In the genomic region with DNA sequence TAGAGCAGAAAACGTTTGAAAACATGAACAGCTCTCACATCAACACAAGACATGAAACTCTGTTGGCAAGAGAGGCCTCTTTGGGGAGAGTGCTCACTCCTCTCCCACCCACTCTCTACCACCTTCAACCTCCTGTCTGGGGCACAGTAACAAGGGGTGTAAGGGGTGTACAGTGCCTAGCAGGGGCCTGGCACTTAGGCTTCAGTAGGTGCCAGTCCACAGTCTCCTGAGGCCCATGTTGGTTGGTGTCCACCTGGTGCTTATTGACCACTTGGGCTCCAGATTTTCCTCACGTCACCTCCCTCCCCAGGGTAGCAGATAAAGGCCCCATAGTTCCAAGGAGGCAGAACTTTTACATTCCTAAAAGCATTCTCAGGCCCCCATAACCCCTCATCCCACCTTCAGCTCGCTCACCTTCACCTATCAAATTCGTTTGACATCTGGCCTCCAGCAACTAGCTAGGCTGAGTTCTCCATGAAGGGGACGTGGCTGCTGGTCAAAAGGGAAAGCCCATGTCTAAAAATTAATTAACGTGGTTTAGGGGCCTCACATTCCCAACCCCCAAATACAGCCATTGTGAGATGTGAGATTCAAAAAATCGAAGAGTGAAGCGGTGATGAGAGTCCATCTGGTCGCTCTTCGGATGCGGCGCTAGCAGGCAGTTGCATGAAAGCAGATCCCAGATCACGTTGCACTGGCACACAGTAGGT, we compare ENCODE assay signal across 7 cellular contexts. TPM values are rescaled to one million over a fixed set of nuclear protein-coding genes. Genes with fewer than 3 reads are reported as not detected.
DNase-seq lines count a peak whose midpoint lies in the region; ATAC-seq, FAIRE-seq and TF ChIP-seq lines count a peak whose summit lies in the region.

No MANE protein-coding gene starts in this region.

- H3K4me3 Mint-ChIP-seq in HFFc6: peak overlapping the region; percentile 95
- H3K4me3 Mint-ChIP-seq in activated CD8-positive, alpha-beta T cell treated with anti-CD3 and anti-CD28 coated beads, Interleukin-2, amount 10 ng/mL, durations not matched to agents 7 days and 5 days: peak overlapping the region; percentile 90
- peak overlapping the region; percentile 93 for H3K4me3 Mint-ChIP-seq in stimulated activated memory B cell treated with anti-CD40 and anti-IgM and Interleukin-4, amounts not matched to agents 10 μg/mL and 1 μg/mL and 100 μg/mL, for 72 hours

- DNase-seq in HFFc6: no peak
- DNase-seq in activated CD8-positive, alpha-beta T cell treated with anti-CD3 and anti-CD28 coated beads, Interleukin-2, amount 10 ng/mL, durations not matched to agents 7 days and 5 days: no peak
- no peak for DNase-seq in iPS DF 6.9 (ENCODE audit: low read depth, low spot score)
- DNase-seq in islet precursor cell: no peak
- no peak for DNase-seq in GM12892 (ENCODE audit: insufficient read length)
- no peak for DNase-seq in HUDEP-2 (lab: John Stamatoyannopoulos, UW; ENCODE audit: unreplicated experiment in 76 of 76)

- H3K27me3 Mint-ChIP-seq in HFFc6 (ENCODE audit: insufficient read depth): no peaks in the 10 kb centered on the region; the same call in 1 of the 2 replicates
- no peaks in the 10 kb centered on the region for H3K27me3 Mint-ChIP-seq in activated CD8-positive, alpha-beta T cell treated with anti-CD3 and anti-CD28 coated beads, Interleukin-2, amount 10 ng/mL, durations not matched to agents 7 days and 5 days (ENCODE audit: low read depth)
- H3K27me3 Mint-ChIP-seq in stimulated activated memory B cell treated with anti-CD40 and anti-IgM and Interleukin-4, amounts not matched to agents 10 μg/mL and 1 μg/mL and 100 μg/mL, for 72 hours: no peaks in the 10 kb centered on the region

- H3K4me3 ChIP-seq in iPS DF 6.9 (ENCODE audit: low read length): peak overlapping the region; percentile 24; the same call in 1 of the 2 replicates

- FAIRE-seq in GM12892 (lab: Jason Lieb, UNC): no peak

- peaks cover 26% of the 10 kb centered on the region for H3K36me3 Mint-ChIP-seq in HFFc6 (ENCODE audit: low read depth)
- peaks cover 33% of the 10 kb centered on the region for H3K36me3 Mint-ChIP-seq in activated CD8-positive, alpha-beta T cell treated with anti-CD3 and anti-CD28 coated beads, Interleukin-2, amount 10 ng/mL, durations not matched to agents 7 days and 5 days (ENCODE audit: low read depth)
- H3K36me3 Mint-ChIP-seq in stimulated activated memory B cell treated with anti-CD40 and anti-IgM and Interleukin-4, amounts not matched to agents 10 μg/mL and 1 μg/mL and 100 μg/mL, for 72 hours: no peaks in the 10 kb centered on the region

- WGBS in iPS DF 6.9 (ENCODE audit: insufficient coverage, insufficient read length): no CpG with 5 or more reads among the region's 13 CpGs

- peaks cover 50% of the 10 kb centered on the region for H3K4me1 Mint-ChIP-seq in HFFc6 (ENCODE audit: low read depth)
- H3K4me1 Mint-ChIP-seq in activated CD8-positive, alpha-beta T cell treated with anti-CD3 and anti-CD28 coated beads, Interleukin-2, amount 10 ng/mL, durations not matched to agents 7 days and 5 days (ENCODE audit: low read depth): peaks cover 42% of the 10 kb centered on the region
- H3K4me1 Mint-ChIP-seq in stimulated activated memory B cell treated with anti-CD40 and anti-IgM and Interleukin-4, amounts not matched to agents 10 μg/mL and 1 μg/mL and 100 μg/mL, for 72 hours: peaks cover 47% of the 10 kb centered on the region

- POLR2A ChIA-PET in activated CD8-positive, alpha-beta T cell treated with anti-CD3 and anti-CD28 coated beads, Interleukin-2, amount 10 ng/mL, durations not matched to agents 7 days and 5 days (lab: Charles Lee): interaction anchor here (0.8 to 3.5 kb wide), 7 partner anchors 17 to 72 kb away, joined by 3 to 28 read pairs (median 13); no protein-coding TSS in a partner anchor

- no peak for TF ChIP-seq CTCF in HFFc6 (IDR thresholded peaks at IDR 0.05)

- H3K27me3 ChIP-seq in iPS DF 6.9 (ENCODE audit: control insufficient read depth, insufficient read depth, low read length): no peaks in the 10 kb centered on the region

- H3K9me3 Mint-ChIP-seq in HFFc6: no peaks in the 10 kb centered on the region
- no peaks in the 10 kb centered on the region for H3K9me3 Mint-ChIP-seq in activated CD8-positive, alpha-beta T cell treated with anti-CD3 and anti-CD28 coated beads, Interleukin-2, amount 10 ng/mL, durations not matched to agents 7 days and 5 days (ENCODE audit: insufficient read depth)
- H3K9me3 Mint-ChIP-seq in stimulated activated memory B cell treated with anti-CD40 and anti-IgM and Interleukin-4, amounts not matched to agents 10 μg/mL and 1 μg/mL and 100 μg/mL, for 72 hours: no peaks in the 10 kb centered on the region

- no peak overlapping the region for H3K27ac ChIP-seq in iPS DF 6.9 (ENCODE audit: low read length)

- no peaks in the 10 kb centered on the region for H3K9me3 ChIP-seq in iPS DF 6.9 (ENCODE audit: control insufficient read depth, insufficient read depth, low read length)

- H3K27ac Mint-ChIP-seq in HFFc6: peak overlapping the region; percentile 97
- peak overlapping the region; percentile 92 for H3K27ac Mint-ChIP-seq in activated CD8-positive, alpha-beta T cell treated with anti-CD3 and anti-CD28 coated beads, Interleukin-2, amount 10 ng/mL, durations not matched to agents 7 days and 5 days
- peak overlapping the region; percentile 97 for H3K27ac Mint-ChIP-seq in stimulated activated memory B cell treated with anti-CD40 and anti-IgM and Interleukin-4, amounts not matched to agents 10 μg/mL and 1 μg/mL and 100 μg/mL, for 72 hours

- no peak for ATAC-seq in activated CD8-positive, alpha-beta T cell treated with anti-CD3 and anti-CD28 coated beads, Interleukin-2, amount 10 ng/mL, durations not matched to agents 7 days and 5 days
- ATAC-seq in stimulated activated memory B cell treated with anti-CD40 and anti-IgM and Interleukin-4, amounts not matched to agents 10 μg/mL and 1 μg/mL and 100 μg/mL, for 72 hours: no peak

- H3K4me1 ChIP-seq in iPS DF 6.9 (ENCODE audit: control insufficient read depth, insufficient read depth, low read length): peaks cover 3% of the 10 kb centered on the region

- CTCF ChIA-PET in activated CD8-positive, alpha-beta T cell treated with anti-CD3 and anti-CD28 coated beads, Interleukin-2, amount 10 ng/mL, durations not matched to agents 7 days and 5 days (lab: Charles Lee): interaction anchor here (1.0 to 6.3 kb wide), 6 partner anchors 10 to 88 kb away, joined by 3 to 98 read pairs (median 4); no protein-coding TSS in a partner anchor

- no peak for TF ChIP-seq POLR2A in GM12892 (IDR thresholded peaks at IDR 0.05; ENCODE audit: low read depth, low read length)

- no peaks in the 10 kb centered on the region for H3K36me3 ChIP-seq in iPS DF 6.9 (ENCODE audit: control insufficient read depth, insufficient read depth, low read length)

RNA-seq across cellular contexts. Expression of gene MED15, which starts 0.7 kb away (rescaled TPM):
- total RNA-seq in HFFc6 (2021; fragmentation: NEBNext Ultra II Directional; extraction: Animal tissue kit (Norgen Biotek cat#: 25700)): 100 to 1,000 TPM; 128 to 148 (median 136) TPM
- total RNA-seq in activated CD8-positive, alpha-beta T cell treated with anti-CD3 and anti-CD28 coated beads, Interleukin-2, amount 10 ng/mL, durations not matched to agents 7 days and 5 days: 100 to 1,000 TPM; 155 to 161 TPM
- 23.7 TPM for polyA plus RNA-seq in GM12892 (2012; ENCODE audit: missing spikeins)

RNA-seq across cellular contexts. Expression of gene KLHL22, which starts 11.1 kb away (rescaled TPM):
- 10 to 100 TPM; 19.2 to 25.5 (median 21.6) TPM for total RNA-seq in HFFc6 (2021; fragmentation: NEBNext Ultra II Directional; extraction: Animal tissue kit (Norgen Biotek cat#: 25700))
- 10 to 100 TPM; 29.2 to 30.1 TPM for total RNA-seq in activated CD8-positive, alpha-beta T cell treated with anti-CD3 and anti-CD28 coated beads, Interleukin-2, amount 10 ng/mL, durations not matched to agents 7 days and 5 days
- 17.4 TPM for polyA plus RNA-seq in GM12892 (2012; ENCODE audit: missing spikeins)
